23 cellular contexts compared by ENCODE assay signal in the genomic region with DNA sequence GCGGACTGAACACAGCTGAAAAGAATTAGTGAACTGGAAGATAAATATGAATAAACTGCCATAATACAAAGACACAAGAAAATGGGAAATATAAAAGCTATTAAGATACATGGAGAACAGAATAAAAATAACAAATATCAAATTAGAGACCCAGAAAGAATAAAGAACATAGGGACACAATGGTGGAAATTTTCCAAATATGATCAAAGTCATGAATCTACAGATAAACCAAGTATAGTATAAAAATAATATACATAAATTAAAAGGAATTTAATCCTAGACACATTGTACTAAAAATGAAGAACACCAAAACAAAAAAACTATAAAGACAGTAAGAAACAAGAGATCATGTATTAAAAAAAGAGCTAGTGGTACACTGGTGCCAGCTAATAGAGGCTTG.
"Had no signal": no experiment of that assay in that cellular context is flagged by ENCODE, and none has a peak within 500 bp of the region (broad histone marks: within the 10 kb centered on the region; RNA-seq: fewer than 3 reads in every experiment).

No MANE protein-coding gene starts in this region.

- FAIRE-seq: HepG2 had no signal

- DNase-seq: IMR-90; Karpas-422; KG1; MM.1S; NCI-H1092 treated with DMSO at 0.1 percent for 48 hours; NCI-H1436; NCI-H187; NCI-H2029; NCI-H2081 treated with DMSO at 0.1 percent for 48 hours; NCI-H2171; NCI-H345; NCI-H510A; NCI-H524 treated with DMSO at 0.1 percent for 48 hours; NCI-H69; NCI-H774; NK-92 treated with Interleukin-12 subunit alpha and Interleukin-12 subunit beta, amount 100 ng/mL, for 24 hours; PC-3; SIG-M5 had no signal

- ATAC-seq: HepG2, Panc1, PC-3 had no signal

- H3K27ac ChIP-seq: RWPE1, SJSA1, SK-N-MC had no signal
